34 cellular contexts compared by ENCODE assay signal in the genomic region with DNA sequence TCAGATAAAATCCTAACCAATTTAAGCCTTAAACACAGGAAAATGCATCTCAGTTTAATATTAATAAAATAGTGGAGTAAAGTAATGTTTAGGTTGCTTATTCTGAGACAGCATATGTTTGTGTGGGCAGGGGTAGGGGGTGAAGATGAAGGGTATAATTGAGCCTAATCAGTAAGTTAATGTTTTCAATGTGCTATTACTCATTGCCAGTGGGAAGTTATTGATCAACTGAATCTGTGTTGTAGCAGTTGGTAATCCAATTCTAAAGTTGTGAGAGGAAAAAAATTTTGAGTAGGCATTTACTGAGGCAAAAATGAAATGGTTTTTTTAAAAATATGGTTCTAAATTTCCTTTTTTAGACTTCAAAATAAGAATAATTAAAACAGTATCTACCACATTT. TPM values are rescaled to one million over a fixed set of nuclear protein-coding genes. Genes with fewer than 3 reads are reported as not detected.
"Had no signal": no experiment of that assay in that cellular context is flagged by ENCODE, and none has a peak within 500 bp of the region (broad histone marks: within the 10 kb centered on the region; RNA-seq: fewer than 3 reads in every experiment).

No MANE protein-coding gene starts in this region.

- FAIRE-seq: astrocyte had no signal

- ATAC-seq: activated CD8-positive, alpha-beta T cell treated with anti-CD3 and anti-CD28 coated beads, Interleukin-2, amount 10 ng/mL, durations not matched to agents 7 days and 5 days; body of pancreas; Right ventricle myocardium inferior had no signal

- H3K27ac Mint-ChIP-seq: activated CD4-positive, alpha-beta T cell treated with anti-CD3 and anti-CD28 coated beads, Interleukin-2, amount 10 ng/mL, durations not matched to agents 7 days and 5 days; activated CD8-positive, alpha-beta T cell treated with anti-CD3 and anti-CD28 coated beads, Interleukin-2, amount 10 ng/mL, durations not matched to agents 7 days and 5 days; activated naive CD4-positive, alpha-beta T cell treated with anti-CD3 and anti-CD28 coated beads, Interleukin-2, amount 50 U/mL, for 24 hours; activated naive CD8-positive, alpha-beta T cell treated with anti-CD3 and anti-CD28 coated beads, Interleukin-2, amount 10 ng/mL, durations not matched to agents 7 days and 5 days; activated T-cell treated with anti-CD3 and anti-CD28 coated beads, Interleukin-2, amount 50 U/mL, for 24 hours; activated T-helper 2 cell treated with anti-CD3 and anti-CD28 coated beads, Interferon-gamma antibody, Interleukin-2, Interleukin-4, amounts not matched to agents 10 μg/mL and 5 μg/mL and 100 μg/mL, durations not matched to agents 14 hours and 24 hours and 36 hours had no signal

- H3K36me3 ChIP-seq: adrenal gland, breast epithelium had no signal

- H3K9me3 ChIP-seq: adrenal gland, body of pancreas, breast epithelium had no signal

- H3K27ac ChIP-seq: adrenal gland, body of pancreas, breast epithelium, PC-9, RWPE1 had no signal

- H3K27me3 ChIP-seq: adrenal gland, body of pancreas, breast epithelium had no signal

- H3K9me3 Mint-ChIP-seq: activated CD4-positive, alpha-beta T cell treated with anti-CD3 and anti-CD28 coated beads, Interleukin-2, amount 10 ng/mL, durations not matched to agents 7 days and 5 days; activated naive CD4-positive, alpha-beta T cell treated with anti-CD3 and anti-CD28 coated beads, Interleukin-2, amount 50 U/mL, for 24 hours; activated naive CD8-positive, alpha-beta T cell treated with anti-CD3 and anti-CD28 coated beads, Interleukin-2, amount 10 ng/mL, durations not matched to agents 7 days and 5 days; activated T-cell treated with anti-CD3 and anti-CD28 coated beads, Interleukin-2, amount 50 U/mL, for 24 hours; activated T-helper 2 cell treated with anti-CD3 and anti-CD28 coated beads, Interferon-gamma antibody, Interleukin-2, Interleukin-4, amounts not matched to agents 10 μg/mL and 5 μg/mL and 100 μg/mL, durations not matched to agents 14 hours and 24 hours and 36 hours had no signal

- H3K36me3 Mint-ChIP-seq: activated naive CD4-positive, alpha-beta T cell treated with anti-CD3 and anti-CD28 coated beads, Interleukin-2, amount 50 U/mL, for 24 hours; activated naive CD8-positive, alpha-beta T cell treated with anti-CD3 and anti-CD28 coated beads, Interleukin-2, amount 10 ng/mL, durations not matched to agents 7 days and 5 days had no signal

- H3K4me1 Mint-ChIP-seq: activated CD4-positive, alpha-beta T cell treated with anti-CD3 and anti-CD28 coated beads, Interleukin-2, amount 10 ng/mL, durations not matched to agents 7 days and 5 days; activated naive CD4-positive, alpha-beta T cell treated with anti-CD3 and anti-CD28 coated beads, Interleukin-2, amount 50 U/mL, for 24 hours; activated naive CD8-positive, alpha-beta T cell treated with anti-CD3 and anti-CD28 coated beads, Interleukin-2, amount 10 ng/mL, durations not matched to agents 7 days and 5 days had no signal

- DNase-seq: activated CD4-positive, alpha-beta T cell treated with anti-CD3 and anti-CD28 coated beads, Interleukin-2, amount 10 ng/mL, durations not matched to agents 7 days and 5 days; activated CD4-positive, alpha-beta T cell treated with anti-CD3 and anti-CD28 coated beads, Interleukin-2, amount 50 U/mL, for 48 hours; activated CD8-positive, alpha-beta T cell treated with anti-CD3 and anti-CD28 coated beads, Interleukin-2, amount 10 ng/mL, durations not matched to agents 7 days and 5 days; activated gamma-delta T cell; activated naive CD4-positive, alpha-beta T cell treated with Interleukin-2 at 50 U/mL for 16 hours; activated naive CD8-positive, alpha-beta T cell treated with anti-CD3 and anti-CD28 coated beads, Interleukin-2, amount 10 ng/mL, durations not matched to agents 7 days and 5 days; activated T-cell treated with anti-CD3 and anti-CD28 coated beads, Interleukin-2, amount 50 U/mL, for 24 hours; adrenal gland; body of pancreas; MM.1S; MV-4-11; NCI-H1092; NCI-H1436 treated with DMSO at 0.1 percent for 48 hours; NCI-H1694 treated with DMSO at 0.1 percent for 48 hours; NCI-H2029; NCI-H345; NCI-H524 treated with DMSO at 0.1 percent for 48 hours; PC-9; SIG-M5; SW 1271; T-helper 1 cell; T-helper 2 cell; T-helper 9 cell had no signal

- H3K4me3 ChIP-seq: adrenal gland, body of pancreas, breast epithelium, PC-9 had no signal

- H3K4me2 ChIP-seq: PC-9 had no signal

- H3K4me3 Mint-ChIP-seq: activated CD4-positive, alpha-beta T cell treated with anti-CD3 and anti-CD28 coated beads, Interleukin-2, amount 10 ng/mL, durations not matched to agents 7 days and 5 days; activated CD8-positive, alpha-beta T cell treated with anti-CD3 and anti-CD28 coated beads, Interleukin-2, amount 10 ng/mL, durations not matched to agents 7 days and 5 days; activated naive CD4-positive, alpha-beta T cell treated with anti-CD3 and anti-CD28 coated beads, Interleukin-2, amount 50 U/mL, for 24 hours; activated naive CD8-positive, alpha-beta T cell treated with anti-CD3 and anti-CD28 coated beads, Interleukin-2, amount 10 ng/mL, durations not matched to agents 7 days and 5 days; activated T-cell treated with anti-CD3 and anti-CD28 coated beads, Interleukin-2, amount 50 U/mL, for 24 hours had no signal

- H3K4me1 ChIP-seq: body of pancreas, breast epithelium had no signal

- H2AFZ ChIP-seq: PC-9 had no signal

RNA-seq across cellular contexts. Expression of a gene that starts 16.5 kb away (rescaled TPM):
- total RNA-seq: activated CD4-positive, alpha-beta T cell treated with anti-CD3 and anti-CD28 coated beads, Interleukin-2, amount 10 ng/mL, durations not matched to agents 7 days and 5 days; OCI-LY7 had no signal

RNA-seq across cellular contexts. Expression of a gene that starts 49.9 kb away (rescaled TPM):
- total RNA-seq: activated CD4-positive, alpha-beta T cell treated with anti-CD3 and anti-CD28 coated beads, Interleukin-2, amount 10 ng/mL, durations not matched to agents 7 days and 5 days; activated CD8-positive, alpha-beta T cell treated with anti-CD3 and anti-CD28 coated beads, Interleukin-2, amount 10 ng/mL, durations not matched to agents 7 days and 5 days; activated naive CD8-positive, alpha-beta T cell treated with anti-CD3 and anti-CD28 coated beads, Interleukin-2, amount 10 ng/mL, durations not matched to agents 7 days and 5 days; activated T-helper 2 cell treated with anti-CD3 and anti-CD28 coated beads, Interferon-gamma antibody, Interleukin-2, Interleukin-4, amounts not matched to agents 10 μg/mL and 5 μg/mL and 100 μg/mL, durations not matched to agents 14 hours and 24 hours and 36 hours; OCI-LY7 had no signal

RNA-seq across cellular contexts. Expression of a gene that starts 59.7 kb away (rescaled TPM):
- total RNA-seq: activated CD4-positive, alpha-beta T cell treated with anti-CD3 and anti-CD28 coated beads, Interleukin-2, amount 10 ng/mL, durations not matched to agents 7 days and 5 days; activated CD8-positive, alpha-beta T cell treated with anti-CD3 and anti-CD28 coated beads, Interleukin-2, amount 10 ng/mL, durations not matched to agents 7 days and 5 days; activated naive CD8-positive, alpha-beta T cell treated with anti-CD3 and anti-CD28 coated beads, Interleukin-2, amount 10 ng/mL, durations not matched to agents 7 days and 5 days; activated T-helper 2 cell treated with anti-CD3 and anti-CD28 coated beads, Interferon-gamma antibody, Interleukin-2, Interleukin-4, amounts not matched to agents 10 μg/mL and 5 μg/mL and 100 μg/mL, durations not matched to agents 14 hours and 24 hours and 36 hours; adrenal gland; astrocyte; body of pancreas; cardiac septum; LHCN-M2; NCI-H460; OCI-LY7; PC-9; Right ventricle myocardium inferior; SK-MEL-5 had no signal
- polyA plus RNA-seq: adrenal gland had no signal
